In the genomic region with DNA sequence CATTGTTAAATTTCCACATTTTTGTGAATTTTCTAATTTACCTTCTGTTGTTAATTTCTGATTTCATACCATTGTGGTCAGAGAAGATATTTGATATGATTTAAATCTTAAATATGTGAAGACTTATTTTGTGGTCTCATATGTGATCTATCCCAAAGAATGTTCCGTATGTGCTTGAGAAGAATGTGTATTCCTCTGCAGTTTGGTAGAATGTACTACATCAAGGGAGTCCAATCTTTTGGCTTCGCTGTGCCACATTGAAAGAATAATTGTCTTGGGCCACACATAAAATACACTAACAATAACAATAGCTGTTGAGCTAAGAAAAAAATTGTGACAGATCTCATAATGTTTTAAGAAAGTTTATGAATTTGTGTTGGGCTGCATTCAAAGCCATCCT, we compare ENCODE assay signal across 26 cellular contexts.
DNase-seq lines count a peak whose midpoint lies in the region; ATAC-seq and TF ChIP-seq lines count a peak whose summit lies in the region.
"Had no signal": no experiment of that assay in that cellular context is flagged by ENCODE, and none has a peak within 500 bp of the region (broad histone marks: within the 10 kb centered on the region; RNA-seq: fewer than 3 reads in every experiment).

No MANE protein-coding gene starts in this region.

- ATAC-seq in HG03342 (IDR thresholded peaks at IDR 0.05; ENCODE audit: unreplicated experiment) (no peak), omental fat pad (ENCODE audit: low FRiP score) (no peak)
- ATAC-seq: heart right ventricle, left lobe of liver had no signal

- H3K4me3 ChIP-seq in AG09309 (ENCODE audit: control insufficient read depth, low read depth, low read length) (no peak overlapping the region), fibroblast of the aortic adventitia (ENCODE audit: low read depth, low read length) (no peak overlapping the region)
- H3K4me3 ChIP-seq: adrenal gland; BLaER1 treated with 17β-estradiol and CSF1 and Interleukin-3, amounts not matched to agents 10 nM and 100 nM; heart right ventricle; SJCRH30 had no signal

- TF ChIP-seq CTCF in AG09309 (IDR thresholded peaks at IDR 0.05; ENCODE audit: control insufficient read depth, insufficient read depth, low read depth, low read length, missing control alignments): no peak
- TF ChIP-seq CTCF in fibroblast of the aortic adventitia (IDR thresholded peaks at IDR 0.05; ENCODE audit: insufficient read depth, low read length): no peak
- TF ChIP-seq CTCF in omental fat pad (IDR thresholded peaks at IDR 0.05): no peak

- DNase-seq in AG09309 (ENCODE audit: low read depth) (peak; percentile 68), HS-27A (ENCODE audit: low read depth) (peak; percentile 33), astrocyte of the hippocampus (ENCODE audit: low read depth, low spot score) (peak; percentile 28), fibroblast of the aortic adventitia (ENCODE audit: low read depth) (peak; percentile 29), omental fat pad (ENCODE audit: low spot score) (no peak), NCI-H748 treated with DMSO at 0.1 percent for 48 hours (lab: John Stamatoyannopoulos, UW) (no peak), inferior parietal cortex (ENCODE audit: extremely low spot score) (no peak)
- DNase-seq: activated CD4-positive, CD25-positive, alpha-beta regulatory T cell treated with anti-CD3 and anti-CD28 coated beads, Interleukin-2, amount 50 U/mL, for 72 hours; activated gamma-delta T cell; activated T-cell treated with anti-CD3 and anti-CD28 coated beads, Interleukin-2, amount 50 U/mL, for 1 hour; adrenal gland; caudate nucleus; COR-L47; DND-41; heart right ventricle; MM.1S; NCI-H146; NCI-H2171; NCI-H510A treated with DMSO at 0.1 percent for 48 hours; SJCRH30; small intestine; stimulated activated CD4-positive, alpha-beta T cell treated with anti-CD3 and anti-CD28 coated beads, Interleukin-1b, Interleukin-23, amount 100 ng/mL, for 48 hours; trophoblast cell had no signal

Comparison
In these comparisons a context has a peak if more than half of its experiments do, and no peak if none do; other contexts are left out.
1. DNase-seq: peak in AG09309 (single experiment), HS-27A (single experiment), astrocyte of the hippocampus (single experiment) and fibroblast of the aortic adventitia (single experiment); none in omental fat pad (single experiment), NCI-H748 treated with DMSO at 0.1 percent for 48 hours (single experiment) and inferior parietal cortex (single experiment).